9 cellular contexts compared by ENCODE assay signal in genomic region chr22:50783881-50784277, GRCh38. TPM values are rescaled to one million over a fixed set of nuclear protein-coding genes. Genes with fewer than 3 reads are reported as not detected.
DNase-seq lines count a peak whose midpoint lies in the region; ATAC-seq, FAIRE-seq and TF ChIP-seq lines count a peak whose summit lies in the region.
"Not testable (repeated sequence)": the region's sequence is repeated elsewhere in the genome, so short reads cannot be mapped to it uniquely, and the experiment has no call there.
"Had no signal": no experiment of that assay in that cellular context is flagged by ENCODE, and none has a peak within 500 bp of the region (broad histone marks: within the 10 kb centered on the region; RNA-seq: fewer than 3 reads in every experiment).

No MANE protein-coding gene starts in this region.

- peak overlapping the region; percentile 81 for H3K4me3 Mint-ChIP-seq in activated CD8-positive, alpha-beta T cell treated with anti-CD3 and anti-CD28 coated beads for 36 hours

- intact Hi-C loops in activated CD8-positive, alpha-beta T cell treated with anti-CD3 and anti-CD28 coated beads for 36 hours (cut with micrococcal nuclease); kidney (cut with DNase I); psoas muscle (cut with DNase I): not testable (repeated sequence)

- not testable (repeated sequence) for H3K27me3 ChIP-seq in AG04450 (ENCODE audit: control insufficient read depth, insufficient read depth, low read length); duodenal mucosa (ENCODE audit: control insufficient read depth in 1 of 2, insufficient read depth in 2 of 2, low read length in 2 of 2); psoas muscle (ENCODE audit: insufficient read depth in 3 of 3, low read length in 2 of 3)

- FAIRE-seq in kidney (lab: Jason Lieb, UNC): not testable (repeated sequence)

- H3K9ac ChIP-seq in duodenal mucosa (ENCODE audit: low read depth in 1 of 2, low read length in 2 of 2); kidney (ENCODE audit: low read length in 2 of 2): not testable (repeated sequence)

- not testable (repeated sequence) for H3K36me3 ChIP-seq in KOPT-K1 (ENCODE audit: insufficient read depth, low read length); duodenal mucosa (ENCODE audit: control insufficient read depth in 1 of 2, insufficient read depth in 2 of 2, low read length in 2 of 2); kidney (ENCODE audit: control insufficient read depth in 1 of 2, insufficient read depth in 2 of 2, low read length in 2 of 2); psoas muscle (ENCODE audit: insufficient read depth in 1 of 2, low read depth in 1 of 2)

- CTCF ChIA-PET in AG04450 (lab: Charles Lee): interaction anchor here (1.4 kb wide), 1 partner anchor 9 kb away, joined by 4 read pairs; no protein-coding TSS in a partner anchor
- CTCF ChIA-PET in activated CD8-positive, alpha-beta T cell treated with anti-CD3 and anti-CD28 coated beads for 36 hours (lab: Charles Lee): not testable (repeated sequence)

- H3K27me3 Mint-ChIP-seq in activated CD8-positive, alpha-beta T cell treated with anti-CD3 and anti-CD28 coated beads for 36 hours: not testable (repeated sequence)

- not testable (repeated sequence) for H3K36me3 Mint-ChIP-seq in activated CD8-positive, alpha-beta T cell treated with anti-CD3 and anti-CD28 coated beads for 36 hours (ENCODE audit: low read depth)

- H3K4me1 ChIP-seq in duodenal mucosa (ENCODE audit: control insufficient read depth in 1 of 2, insufficient read depth in 2 of 2, low read length in 2 of 2); kidney (ENCODE audit: control insufficient read depth in 1 of 2, insufficient read depth in 1 of 2, low read depth in 1 of 2, low read length in 2 of 2); psoas muscle: not testable (repeated sequence)

- H3K27ac ChIP-seq in AG04450 (ENCODE audit: low read depth, low read length); duodenal mucosa (ENCODE audit: low read depth, low read length); kidney (ENCODE audit: low read depth in 2 of 2, low read length in 2 of 2): not testable (repeated sequence)
- peak overlapping the region; percentile 9 for H3K27ac ChIP-seq in KOPT-K1 (ENCODE audit: low read depth, low read length, poor library complexity, severe bottlenecking)
- peak overlapping the region; percentile 41 for H3K27ac ChIP-seq in psoas muscle

- ATAC-seq in GM19043 (IDR thresholded peaks at IDR 0.05; ENCODE audit: low read depth, unreplicated experiment): peak; percentile 14
- peak; percentile 26 for ATAC-seq in HG02840 (IDR thresholded peaks at IDR 0.05; ENCODE audit: low FRiP score, unreplicated experiment)
- peak; percentile 37 for ATAC-seq in activated CD8-positive, alpha-beta T cell treated with anti-CD3 and anti-CD28 coated beads for 36 hours
- peak; percentile 28 to 46 (median 34) for ATAC-seq in psoas muscle

- POLR2A ChIA-PET in AG04450 (lab: Yijun Ruan, JAX); activated CD8-positive, alpha-beta T cell treated with anti-CD3 and anti-CD28 coated beads for 36 hours (lab: Charles Lee): not testable (repeated sequence)

- peak overlapping the region; percentile 65 for H3K4me3 ChIP-seq in AG04450 (ENCODE audit: low read depth, low read length)
- H3K4me3 ChIP-seq in duodenal mucosa (ENCODE audit: low read depth in 1 of 2, low read length in 2 of 2): peak overlapping the region; percentile 29 to 60
- peak overlapping the region; percentile 55 to 59 for H3K4me3 ChIP-seq in kidney (ENCODE audit: low read length in 2 of 2)
- peak overlapping the region; percentile 70 for H3K4me3 ChIP-seq in psoas muscle

- 0% methylated on average over 7 to 11 of the region's 16 CpGs for WGBS in psoas muscle, 3 donors

- not testable (repeated sequence) for TF ChIP-seq CTCF in AG04450 (IDR thresholded peaks at IDR 0.05; ENCODE audit: low read depth, low read length); activated CD8-positive, alpha-beta T cell treated with anti-CD3 and anti-CD28 coated beads for 36 hours (IDR thresholded peaks at IDR 0.05); kidney (IDR thresholded peaks at IDR 0.05; ENCODE audit: borderline replicate concordance, extremely low read depth, insufficient read depth); psoas muscle (IDR thresholded peaks at IDR 0.05)

- H3K9me3 Mint-ChIP-seq in activated CD8-positive, alpha-beta T cell treated with anti-CD3 and anti-CD28 coated beads for 36 hours: not testable (repeated sequence)

- not testable (repeated sequence) for H3K4me1 Mint-ChIP-seq in activated CD8-positive, alpha-beta T cell treated with anti-CD3 and anti-CD28 coated beads for 36 hours (ENCODE audit: low read depth)

- not testable (repeated sequence) for DNase-seq in AG04450 (ENCODE audit: low read depth, low spot score); kidney; psoas muscle
- DNase-seq in activated CD8-positive, alpha-beta T cell treated with anti-CD3 and anti-CD28 coated beads for 36 hours: peak; percentile 41

- not testable (repeated sequence) for H3K9me3 ChIP-seq in AG04450 (ENCODE audit: control insufficient read depth, insufficient read depth, low read length); KOPT-K1 (ENCODE audit: insufficient read depth, low read length, poor library complexity, severe bottlenecking); duodenal mucosa (ENCODE audit: control insufficient read depth in 1 of 2, low read length in 2 of 2); kidney (ENCODE audit: control insufficient read depth in 1 of 2, low read length in 2 of 2); psoas muscle

- peak overlapping the region; percentile 79 for H3K27ac Mint-ChIP-seq in activated CD8-positive, alpha-beta T cell treated with anti-CD3 and anti-CD28 coated beads for 36 hours

RNA-seq across cellular contexts. Expression of gene RABL2B, which starts 0.4 kb away (rescaled TPM):
- polyA plus RNA-seq in AG04450 (2011; rRNA removed) (31.4 and 31.5 TPM in 2 replicates), kidney (ENCODE audit: insufficient read depth, low read depth, low replicate concordance) (26.2 TPM), psoas muscle (10 to 100 TPM in 2 of 3 donors, 1 to 10 TPM in 1; 7.1 to 12.7 (median 12.2) TPM)
- polyA minus RNA-seq in AG04450 (2011; rRNA and poly(A)+ RNA removed): 18.2 and 22.9 TPM in 2 replicates
- 10 to 100 TPM; 19.2 to 22.5 TPM for total RNA-seq in activated CD8-positive, alpha-beta T cell treated with anti-CD3 and anti-CD28 coated beads for 36 hours
- total RNA-seq in kidney (43.5 TPM), psoas muscle (10 to 100 TPM in 1 of 4 donors, 1 to 10 TPM in 3; 4.1 to 11.8 (median 6.0) TPM)

RNA-seq across cellular contexts. Expression of gene ACR, which starts 45.9 kb away (rescaled TPM):
- polyA plus RNA-seq in AG04450 (2011; rRNA removed) (not detected in 2 replicates), kidney (ENCODE audit: insufficient read depth, low read depth, low replicate concordance) (1.0 TPM), psoas muscle (under 1 TPM in 2 of 3 donors, not detected in 1; 0.10 to 0.19 TPM)
- polyA minus RNA-seq in AG04450 (2011; rRNA and poly(A)+ RNA removed): not detected in 2 replicates
- not detected for total RNA-seq in activated CD8-positive, alpha-beta T cell treated with anti-CD3 and anti-CD28 coated beads for 36 hours
- total RNA-seq in kidney (1.6 TPM), psoas muscle (under 1 TPM in 3 of 4 donors, not detected in 1; 0.26 to 0.82 (median 0.64) TPM)
- total RNA-seq: LHCN-M2 had no signal
